ENCODE assay signal across 20 cellular contexts in the genomic region with DNA sequence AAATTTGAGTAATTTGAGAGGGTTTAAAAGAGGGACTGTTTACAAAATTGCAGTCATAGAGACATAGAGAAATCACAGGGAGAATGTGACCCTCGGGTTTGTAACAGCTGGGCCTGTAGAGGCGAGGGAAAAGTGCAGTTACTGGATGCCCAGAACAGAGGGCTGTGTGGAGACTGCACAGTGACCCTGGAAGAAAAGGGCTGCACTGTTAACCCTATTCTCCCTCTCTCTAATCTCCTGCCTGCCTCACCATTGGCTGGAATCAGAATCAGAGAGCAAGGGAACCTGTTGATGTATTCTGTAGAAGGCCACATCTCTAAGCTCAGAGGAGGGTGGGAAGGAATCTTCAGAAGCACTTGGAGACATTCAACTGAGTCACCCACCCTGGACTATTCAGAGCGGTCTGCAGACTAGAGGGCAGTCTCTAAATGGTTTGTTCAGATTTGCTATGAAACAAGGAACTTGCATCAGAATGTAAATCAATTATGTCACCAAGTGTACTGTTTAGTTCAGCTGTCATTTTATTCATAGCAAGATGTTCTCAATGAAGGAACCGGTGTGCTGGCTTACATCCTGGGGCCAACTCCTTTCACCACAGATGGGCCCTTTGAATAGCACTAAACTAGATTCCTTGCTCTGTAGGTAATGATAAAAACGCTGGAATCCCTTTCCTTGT.
DNase-seq lines count a peak whose midpoint lies in the region; ATAC-seq and TF ChIP-seq lines count a peak whose summit lies in the region.
"Had no signal": no experiment of that assay in that cellular context is flagged by ENCODE, and none has a peak within 500 bp of the region (broad histone marks: within the 10 kb centered on the region; RNA-seq: fewer than 3 reads in every experiment).

No MANE protein-coding gene starts in this region.

- H3K4me3 Mint-ChIP-seq in nephron = no peak overlapping the region
- H3K4me3 Mint-ChIP-seq in GM23338 = no peak overlapping the region
- no peak overlapping the region for H3K4me3 Mint-ChIP-seq in activated naive CD8-positive, alpha-beta T cell treated with anti-CD3 and anti-CD28 coated beads, Interleukin-2, amount 50 U/mL, for 24 hours
- H3K4me3 Mint-ChIP-seq: activated B cell treated with CpG ODN at 0.5 μM for 24 hours; CD8-positive, alpha-beta memory T cell; endodermal cell; naive thymus-derived CD8-positive, alpha-beta T cell had no signal

- 44% methylated on average over 5 of the region's 5 CpGs for WGBS in esophagus muscularis mucosa

- H4K20me1 ChIP-seq in GM23338 (replicated peaks; ENCODE audit: insufficient read depth) = no peaks in the 10 kb centered on the region

- H3K4me2 ChIP-seq in GM23338 = no peak overlapping the region
- H3K4me2 ChIP-seq: A549 had no signal

- no peaks in the 10 kb centered on the region for H3K9me3 ChIP-seq in esophagus muscularis mucosa
- H3K9me3 ChIP-seq: A549 had no signal

- TF ChIP-seq CTCF in esophagus muscularis mucosa (IDR thresholded peaks at IDR 0.05) (peak in 1 of 3 experiments; percentile 11), nephron (IDR thresholded peaks at IDR 0.05; ENCODE audit: unreplicated experiment in 3 of 3) (no peak), GM23338 (conservative IDR thresholded peaks at IDR 0.05; ENCODE audit: low read depth in 2 of 2) (no peak)

- H3K36me3 ChIP-seq in esophagus muscularis mucosa (no peaks in the 10 kb centered on the region), GM23338 (ENCODE audit: insufficient read depth) (no peaks in the 10 kb centered on the region)

- H3K36me3 Mint-ChIP-seq in nephron (ENCODE audit: low read depth) (no peaks in the 10 kb centered on the region), GM23338 (ENCODE audit: low read depth) (no peaks in the 10 kb centered on the region)
- no peaks in the 10 kb centered on the region for H3K36me3 Mint-ChIP-seq in activated naive CD8-positive, alpha-beta T cell treated with anti-CD3 and anti-CD28 coated beads, Interleukin-2, amount 50 U/mL, for 24 hours (ENCODE audit: low read depth)
- H3K36me3 Mint-ChIP-seq: CD8-positive, alpha-beta memory T cell; naive thymus-derived CD8-positive, alpha-beta T cell had no signal

- H3F3A ChIP-seq in GM23338 (replicated peaks; ENCODE audit: low read depth) = no peaks in the 10 kb centered on the region

- ATAC-seq in HG02759 (IDR thresholded peaks at IDR 0.05; ENCODE audit: unreplicated experiment) (no peak), GM23338 (no peak)
- no peak for ATAC-seq in activated naive CD8-positive, alpha-beta T cell treated with anti-CD3 and anti-CD28 coated beads, Interleukin-2, amount 50 U/mL, for 24 hours
- ATAC-seq: A549; naive thymus-derived CD8-positive, alpha-beta T cell had no signal

- intact Hi-C loops in esophagus muscularis mucosa (cut with DNase I) = loop anchor here (5.0 kb wide), 1 partner anchor 85 kb away; no protein-coding TSS in a partner anchor

- DNase-seq in SIG-M5 treated with dmso at 0.1 percent for 504 hours (lab: John Stamatoyannopoulos, UW; ENCODE audit: unreplicated experiment) (peak; percentile 9), SIG-M5 (lab: John Stamatoyannopoulos, UW) (no peak), esophagus muscularis mucosa (ENCODE audit: extremely low spot score) (peak; percentile 91), GM23338 (ENCODE audit: low spot score) (no peak), NCI-H146 (lab: John Stamatoyannopoulos, UW) (no peak)
- DNase-seq in activated naive CD8-positive, alpha-beta T cell treated with anti-CD3 and anti-CD28 coated beads, Interleukin-2, amount 50 U/mL, for 24 hours = no peak
- DNase-seq: activated B cell treated with CpG ODN at 0.5 μM for 24 hours; activated naive CD4-positive, alpha-beta T cell treated with Interleukin-2 at 50 U/mL for 16 hours; caudate nucleus; CD8-positive, alpha-beta memory T cell; endodermal cell; left cardiac atrium; naive thymus-derived CD8-positive, alpha-beta T cell; NCI-H1105 treated with DMSO at 0.1 percent for 48 hours; NCI-H345; OCI-M1; stimulated activated CD4-positive, alpha-beta T cell treated with anti-CD3 and anti-CD28 coated beads, Interleukin-2, amount 100 ng/mL, for 48 hours had no signal

- H3K9me2 ChIP-seq in GM23338 (ENCODE audit: insufficient read depth) = no peaks in the 10 kb centered on the region

- H3K27ac ChIP-seq in esophagus muscularis mucosa (replicated peaks in 1 of 4) (peak overlapping the region; percentile 83 to 90 (median 84)), GM23338 (ENCODE audit: low read depth) (no peak overlapping the region)
- H3K27ac ChIP-seq: A549 had no signal

- H3K4me1 Mint-ChIP-seq in nephron = peaks cover 71% of the 10 kb centered on the region
- peaks cover 45% of the 10 kb centered on the region for H3K4me1 Mint-ChIP-seq in GM23338
- no peaks in the 10 kb centered on the region for H3K4me1 Mint-ChIP-seq in activated naive CD8-positive, alpha-beta T cell treated with anti-CD3 and anti-CD28 coated beads, Interleukin-2, amount 50 U/mL, for 24 hours
- H3K4me1 Mint-ChIP-seq: CD8-positive, alpha-beta memory T cell had no signal

- H3K4me3 ChIP-seq in esophagus muscularis mucosa = no peak overlapping the region
- H3K4me3 ChIP-seq in GM23338 = no peak overlapping the region
- H3K4me3 ChIP-seq: A549 had no signal

- no peak overlapping the region for H2AFZ ChIP-seq in GM23338

- no peaks in the 10 kb centered on the region for H3K27me3 ChIP-seq in esophagus muscularis mucosa
- no peaks in the 10 kb centered on the region for H3K27me3 ChIP-seq in GM23338 (ENCODE audit: insufficient read depth)

- no peak for TF ChIP-seq POLR2A in esophagus muscularis mucosa (IDR thresholded peaks at IDR 0.05; ENCODE audit: low read depth)

- H3K27ac Mint-ChIP-seq in nephron (peak overlapping the region; percentile 46 to 58 (median 54)), GM23338 (no peak overlapping the region)
- H3K27ac Mint-ChIP-seq in activated naive CD8-positive, alpha-beta T cell treated with anti-CD3 and anti-CD28 coated beads, Interleukin-2, amount 50 U/mL, for 24 hours = no peak overlapping the region
- H3K27ac Mint-ChIP-seq: activated B cell treated with CpG ODN at 0.5 μM for 24 hours; endodermal cell; naive thymus-derived CD8-positive, alpha-beta T cell had no signal

- no peaks in the 10 kb centered on the region for H3K79me2 ChIP-seq in GM23338 (replicated peaks; ENCODE audit: insufficient read depth)

- H3K9me3 Mint-ChIP-seq in nephron (no peaks in the 10 kb centered on the region), GM23338 (no peaks in the 10 kb centered on the region)
- H3K9me3 Mint-ChIP-seq in activated naive CD8-positive, alpha-beta T cell treated with anti-CD3 and anti-CD28 coated beads, Interleukin-2, amount 50 U/mL, for 24 hours = no peaks in the 10 kb centered on the region
- H3K9me3 Mint-ChIP-seq: activated B cell treated with CpG ODN at 0.5 μM for 24 hours; CD8-positive, alpha-beta memory T cell; endodermal cell; naive thymus-derived CD8-positive, alpha-beta T cell had no signal

- H3K27me3 Mint-ChIP-seq in nephron (ENCODE audit: low read depth) (peaks cover 5% of the 10 kb centered on the region), GM23338 (ENCODE audit: insufficient read depth, low read depth, poor library complexity) (peaks cover 3% of the 10 kb centered on the region)
- H3K27me3 Mint-ChIP-seq in activated naive CD8-positive, alpha-beta T cell treated with anti-CD3 and anti-CD28 coated beads, Interleukin-2, amount 50 U/mL, for 24 hours = no peaks in the 10 kb centered on the region
- H3K27me3 Mint-ChIP-seq: activated B cell treated with CpG ODN at 0.5 μM for 24 hours; CD8-positive, alpha-beta memory T cell; naive thymus-derived CD8-positive, alpha-beta T cell had no signal

- TF ChIP-seq EP300 in esophagus muscularis mucosa (IDR thresholded peaks at IDR 0.05) = peak; percentile 80

- H3K4me1 ChIP-seq in esophagus muscularis mucosa = peaks cover 13 to 72% (median 55%) of the 10 kb centered on the region in 4 donors
- H3K4me1 ChIP-seq in GM23338 (ENCODE audit: insufficient read depth) = peaks cover 48% of the 10 kb centered on the region

TF ChIP-seq in GM23338, 12 proteins besides CTCF, POLR2A, EP300 and RAD21:
- TF ChIP-seq EZH2 (IDR thresholded peaks at IDR 0.05; ENCODE audit: low read depth, unreplicated experiment) = no peak

Comparison
In these comparisons a context has a peak if more than half of its experiments do, and no peak if none do; other contexts are left out.
1. DNase-seq: peak in SIG-M5 treated with dmso at 0.1 percent for 504 hours (single experiment) and esophagus muscularis mucosa (single experiment); none in SIG-M5 (single experiment), GM23338 (single experiment), NCI-H146 (single experiment) and activated naive CD8-positive, alpha-beta T cell treated with anti-CD3 and anti-CD28 coated beads, Interleukin-2, amount 50 U/mL, for 24 hours (single experiment).
2. H3K27ac Mint-ChIP-seq: peak in nephron (3 of 3); none in GM23338 (single experiment) and activated naive CD8-positive, alpha-beta T cell treated with anti-CD3 and anti-CD28 coated beads, Interleukin-2, amount 50 U/mL, for 24 hours (single experiment).